Comparison of ENCODE assay signal across 9 cellular contexts in the genomic region with DNA sequence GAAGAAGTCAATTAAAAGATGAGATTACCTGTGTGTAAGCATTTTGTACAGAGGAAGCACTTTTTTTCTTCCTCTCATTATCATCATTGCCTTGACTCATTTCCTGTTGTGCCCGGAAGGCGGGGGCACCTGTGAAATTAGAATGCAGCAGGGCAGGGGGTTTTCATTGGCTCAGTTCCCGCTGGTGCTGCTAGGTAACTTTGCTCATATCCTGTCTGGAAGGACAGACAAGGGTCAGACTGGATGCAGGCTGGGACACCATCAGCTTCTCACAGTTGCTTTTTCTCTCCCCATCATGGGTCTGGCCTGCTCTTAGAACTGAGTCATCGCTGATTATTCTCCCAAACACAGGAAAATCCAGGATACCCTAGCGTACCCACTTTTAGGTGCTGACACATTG.
DNase-seq lines count a peak whose midpoint lies in the region; ATAC-seq and TF ChIP-seq lines count a peak whose summit lies in the region.
"Had no signal": no experiment of that assay in that cellular context is flagged by ENCODE, and none has a peak within 500 bp of the region (broad histone marks: within the 10 kb centered on the region; RNA-seq: fewer than 3 reads in every experiment).

No MANE protein-coding gene starts in this region.

- H3K4me3 Mint-ChIP-seq in activated CD8-positive, alpha-beta memory T cell treated with anti-CD3 and anti-CD28 coated beads, Interleukin-2, amount 10 ng/mL, durations not matched to agents 7 days and 5 days: no peak overlapping the region
- peak overlapping the region; percentile 53 for H3K4me3 Mint-ChIP-seq in stimulated activated naive CD8-positive, alpha-beta T cell treated with anti-CD3 and anti-CD28 coated beads, Interleukin-15, Interleukin-2, amounts not matched to agents 100 ng/mL and 50 ng/mL, for 24 hours

- no peaks in the 10 kb centered on the region for H3K9me3 Mint-ChIP-seq in activated CD8-positive, alpha-beta memory T cell treated with anti-CD3 and anti-CD28 coated beads, Interleukin-2, amount 10 ng/mL, durations not matched to agents 7 days and 5 days (ENCODE audit: low read depth)
- H3K9me3 Mint-ChIP-seq in stimulated activated naive CD8-positive, alpha-beta T cell treated with anti-CD3 and anti-CD28 coated beads, Interleukin-15, Interleukin-2, amounts not matched to agents 100 ng/mL and 50 ng/mL, for 24 hours: no peaks in the 10 kb centered on the region

- H3K27me3 Mint-ChIP-seq in activated CD8-positive, alpha-beta memory T cell treated with anti-CD3 and anti-CD28 coated beads, Interleukin-2, amount 10 ng/mL, durations not matched to agents 7 days and 5 days: peaks cover 9% of the 10 kb centered on the region
- H3K27me3 Mint-ChIP-seq in stimulated activated naive CD8-positive, alpha-beta T cell treated with anti-CD3 and anti-CD28 coated beads, Interleukin-15, Interleukin-2, amounts not matched to agents 100 ng/mL and 50 ng/mL, for 24 hours: peaks cover 17% of the 10 kb centered on the region

- TF ChIP-seq CTCF in GM10248 (IDR thresholded peaks at IDR 0.05; ENCODE audit: control extremely low read depth, extremely low read depth, low read depth, missing control alignments): no peak

- peaks cover 9% of the 10 kb centered on the region for H3K4me1 Mint-ChIP-seq in activated CD8-positive, alpha-beta memory T cell treated with anti-CD3 and anti-CD28 coated beads, Interleukin-2, amount 10 ng/mL, durations not matched to agents 7 days and 5 days
- peaks cover 13% of the 10 kb centered on the region for H3K4me1 Mint-ChIP-seq in stimulated activated naive CD8-positive, alpha-beta T cell treated with anti-CD3 and anti-CD28 coated beads, Interleukin-15, Interleukin-2, amounts not matched to agents 100 ng/mL and 50 ng/mL, for 24 hours (ENCODE audit: low read depth)

- CTCF ChIA-PET in activated CD8-positive, alpha-beta memory T cell treated with anti-CD3 and anti-CD28 coated beads, Interleukin-2, amount 10 ng/mL, durations not matched to agents 7 days and 5 days (lab: Charles Lee): interaction anchor here (0.9 to 1.5 kb wide), 4 partner anchors 8 to 33 kb away, joined by 3 to 4 read pairs (median 3); no protein-coding TSS in a partner anchor
- CTCF ChIA-PET in GM10248 (lab: Yijun Ruan, JAX): interaction anchor here (0.9 to 1.5 kb wide), 4 partner anchors 9 to 104 kb away, joined by 3 to 4 read pairs (median 4); no protein-coding TSS in a partner anchor

- peak; percentile 38 to 39 for DNase-seq in activated CD4-positive, alpha-beta T cell treated with anti-CD3 and anti-CD28 coated beads for 24 hours (ENCODE audit: low read depth in 2 of 2)
- no peak for DNase-seq in activated CD4-positive, alpha-beta T cell treated with anti-CD3 and anti-CD28 coated beads for 1 hour
- peak; percentile 45 for DNase-seq in activated CD8-positive, alpha-beta memory T cell treated with anti-CD3 and anti-CD28 coated beads, Interleukin-2, amount 10 ng/mL, durations not matched to agents 7 days and 5 days
- DNase-seq in iris pigment epithelial cell (ENCODE audit: low read depth): peak; percentile 37
- no peak for DNase-seq in GM10248 (ENCODE audit: extremely low spot score)
- no peak for DNase-seq in DMS79 treated with DMSO at 0.1 percent for 48 hours (lab: John Stamatoyannopoulos, UW)
- DNase-seq: ACHN had no signal

- POLR2A ChIA-PET in GM10248 (lab: Yijun Ruan, JAX): no interaction called here

- no peaks in the 10 kb centered on the region for H3K36me3 Mint-ChIP-seq in activated CD8-positive, alpha-beta memory T cell treated with anti-CD3 and anti-CD28 coated beads, Interleukin-2, amount 10 ng/mL, durations not matched to agents 7 days and 5 days
- H3K36me3 Mint-ChIP-seq in stimulated activated naive CD8-positive, alpha-beta T cell treated with anti-CD3 and anti-CD28 coated beads, Interleukin-15, Interleukin-2, amounts not matched to agents 100 ng/mL and 50 ng/mL, for 24 hours (ENCODE audit: low read depth): no peaks in the 10 kb centered on the region

- ATAC-seq in activated CD8-positive, alpha-beta memory T cell treated with anti-CD3 and anti-CD28 coated beads, Interleukin-2, amount 10 ng/mL, durations not matched to agents 7 days and 5 days: peak; percentile 53
- no peak for ATAC-seq in GM21528 (IDR thresholded peaks at IDR 0.05; ENCODE audit: low FRiP score, unreplicated experiment)

- no peak overlapping the region for H3K27ac Mint-ChIP-seq in activated CD8-positive, alpha-beta memory T cell treated with anti-CD3 and anti-CD28 coated beads, Interleukin-2, amount 10 ng/mL, durations not matched to agents 7 days and 5 days
- H3K27ac Mint-ChIP-seq in stimulated activated naive CD8-positive, alpha-beta T cell treated with anti-CD3 and anti-CD28 coated beads, Interleukin-15, Interleukin-2, amounts not matched to agents 100 ng/mL and 50 ng/mL, for 24 hours: peak overlapping the region; percentile 70

Comparison
In these comparisons a context has a peak if more than half of its experiments do, and no peak if none do; other contexts are left out.
1. DNase-seq: peak in activated CD4-positive, alpha-beta T cell treated with anti-CD3 and anti-CD28 coated beads for 24 hours (2 of 2), activated CD8-positive, alpha-beta memory T cell treated with anti-CD3 and anti-CD28 coated beads, Interleukin-2, amount 10 ng/mL, durations not matched to agents 7 days and 5 days (single experiment) and iris pigment epithelial cell (single experiment); none in activated CD4-positive, alpha-beta T cell treated with anti-CD3 and anti-CD28 coated beads for 1 hour (single experiment), GM10248 (single experiment) and DMS79 treated with DMSO at 0.1 percent for 48 hours (single experiment).